Comparison of ENCODE assay signal across 17 cellular contexts in genomic region chr11:69369945-69370344, GRCh38.
"Had no signal": no experiment of that assay in that cellular context is flagged by ENCODE, and none has a peak within 500 bp of the region (broad histone marks: within the 10 kb centered on the region; RNA-seq: fewer than 3 reads in every experiment).

No MANE protein-coding gene starts in this region.

- H3K27ac Mint-ChIP-seq: activated naive CD4-positive, alpha-beta T cell treated with anti-CD3 and anti-CD28 coated beads, Interleukin-2, amount 50 U/mL, for 24 hours had no signal

- H3K4me1 Mint-ChIP-seq: activated naive CD4-positive, alpha-beta T cell treated with anti-CD3 and anti-CD28 coated beads, Interleukin-2, amount 50 U/mL, for 24 hours had no signal

- H3K27me3 Mint-ChIP-seq: activated naive CD4-positive, alpha-beta T cell treated with anti-CD3 and anti-CD28 coated beads, Interleukin-2, amount 50 U/mL, for 24 hours had no signal

- H3K27me3 ChIP-seq: transverse colon had no signal

- H3K27ac ChIP-seq: epithelial cell of prostate, lower lobe of right lung, parathyroid adenoma, SK-N-MC, transverse colon had no signal

- H3K9me3 ChIP-seq: lower lobe of right lung, transverse colon had no signal

- H3K36me3 ChIP-seq: lower lobe of right lung, transverse colon had no signal

- H3K36me3 Mint-ChIP-seq: activated naive CD4-positive, alpha-beta T cell treated with anti-CD3 and anti-CD28 coated beads, Interleukin-2, amount 50 U/mL, for 24 hours had no signal

- H3K4me3 ChIP-seq: lower lobe of right lung, SK-N-MC, transverse colon had no signal

- H3K4me1 ChIP-seq: lower lobe of right lung, parathyroid adenoma had no signal

- DNase-seq: activated CD4-positive, alpha-beta T cell treated with anti-CD3 and anti-CD28 coated beads, Interleukin-2, amount 50 U/mL, for 4 hours; amniotic stem cell; caudate nucleus; cortex of kidney; effector CD8-positive, alpha-beta T cell; kidney glomerular epithelial cell; lower lobe of right lung; midbrain; retina; stimulated activated naive CD4-positive, alpha-beta T cell; T-helper 9 cell; transverse colon had no signal

- ATAC-seq: activated CD4-positive, CD25-positive, alpha-beta regulatory T cell treated with anti-CD3 and anti-CD28 coated beads, Interleukin-2, amount 50 U/mL, for 24 hours; lower lobe of right lung had no signal

- H3K4me3 Mint-ChIP-seq: activated naive CD4-positive, alpha-beta T cell treated with anti-CD3 and anti-CD28 coated beads, Interleukin-2, amount 50 U/mL, for 24 hours had no signal

- H3K9me3 Mint-ChIP-seq: activated naive CD4-positive, alpha-beta T cell treated with anti-CD3 and anti-CD28 coated beads, Interleukin-2, amount 50 U/mL, for 24 hours had no signal
